Comparison of ENCODE assay signal across 18 cellular contexts in the genomic region with DNA sequence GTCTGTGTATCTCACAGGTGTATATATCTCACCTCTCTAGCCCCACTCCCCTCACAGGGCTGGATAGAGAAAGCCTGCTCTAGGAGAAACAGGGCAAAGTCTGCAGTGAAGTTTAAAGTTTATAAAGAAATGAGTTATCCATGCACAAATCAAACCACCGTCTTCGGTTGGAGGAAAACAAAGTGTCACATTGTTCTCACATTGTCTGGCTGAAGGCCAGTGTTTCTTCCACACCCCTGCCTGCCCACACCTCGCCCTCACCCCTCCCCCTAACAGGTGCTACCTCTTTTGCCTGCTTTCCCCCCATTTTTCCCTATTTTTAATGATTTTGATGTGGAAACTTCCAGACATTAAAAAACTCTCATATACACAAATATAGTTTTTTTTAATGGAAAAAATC. TPM values are rescaled to one million over a fixed set of nuclear protein-coding genes. Genes with fewer than 3 reads are reported as not detected.
"Had no signal": no experiment of that assay in that cellular context is flagged by ENCODE, and none has a peak within 500 bp of the region (broad histone marks: within the 10 kb centered on the region; RNA-seq: fewer than 3 reads in every experiment).

No MANE protein-coding gene starts in this region.

- H3K36me3 ChIP-seq: stomach had no signal

- H2AFZ ChIP-seq: parathyroid adenoma had no signal

- H3K9me3 Mint-ChIP-seq: activated CD4-positive, alpha-beta memory T cell treated with anti-CD3 and anti-CD28 coated beads for 36 hours; activated naive CD4-positive, alpha-beta T cell treated with anti-CD3 and anti-CD28 coated beads, Interleukin-2, amount 50 U/mL, for 72 hours had no signal

- DNase-seq: activated CD4-positive, alpha-beta memory T cell treated with anti-CD3 and anti-CD28 coated beads for 36 hours; activated CD4-positive, CD25-positive, alpha-beta regulatory T cell treated with anti-CD3 and anti-CD28 coated beads, Interleukin-2, amount 50 U/mL, for 72 hours; activated effector memory CD4-positive, alpha-beta T cell treated with anti-CD3 and anti-CD28 coated beads, Interleukin-2, amount 50 U/mL, for 16 hours; activated T-cell treated with anti-CD3 and anti-CD28 coated beads, Interleukin-2, amount 50 U/mL, for 48 hours; caudate nucleus; hippocampal formation; mesendoderm; stimulated activated CD4-positive, alpha-beta T cell treated with anti-CD3 and anti-CD28 coated beads, Interleukin-12 subunit alpha, Interleukin-12 subunit beta, amount 100 ng/mL, for 4 hours; stimulated activated CD4-positive, alpha-beta T cell treated with anti-CD3 and anti-CD28 coated beads, Interleukin-2, amount 100 ng/mL, for 24 hours; stomach; T-helper 1 cell; T1000; testis had no signal

- H3K27me3 ChIP-seq: testis had no signal

- H3K4me1 ChIP-seq: parathyroid adenoma, testis had no signal

- H3K4me3 ChIP-seq: stomach, testis had no signal

- H3K27ac ChIP-seq: parathyroid adenoma, stomach, testis had no signal

- H3K36me3 Mint-ChIP-seq: activated CD4-positive, alpha-beta memory T cell treated with anti-CD3 and anti-CD28 coated beads for 36 hours; activated naive CD4-positive, alpha-beta T cell treated with anti-CD3 and anti-CD28 coated beads, Interleukin-2, amount 50 U/mL, for 72 hours had no signal

- H3K4me3 Mint-ChIP-seq: activated CD4-positive, alpha-beta memory T cell treated with anti-CD3 and anti-CD28 coated beads for 36 hours had no signal

- H3K79me2 ChIP-seq: parathyroid adenoma had no signal

- H3K27ac Mint-ChIP-seq: activated CD4-positive, alpha-beta memory T cell treated with anti-CD3 and anti-CD28 coated beads for 36 hours; activated naive CD4-positive, alpha-beta T cell treated with anti-CD3 and anti-CD28 coated beads, Interleukin-2, amount 50 U/mL, for 72 hours had no signal

- H3K9me3 ChIP-seq: stomach, testis had no signal

RNA-seq across cellular contexts. Expression of a gene that starts 26.3 kb away (rescaled TPM):
- total RNA-seq: activated CD4-positive, alpha-beta memory T cell treated with anti-CD3 and anti-CD28 coated beads for 36 hours; activated naive CD4-positive, alpha-beta T cell treated with anti-CD3 and anti-CD28 coated beads, Interleukin-2, amount 50 U/mL, for 72 hours; esophagus mucosa; glomerular endothelial cell; stomach; urinary bladder had no signal
